21 cellular contexts compared by ENCODE assay signal in genomic region chr14:34344318-34344717, GRCh38.
DNase-seq lines count a peak whose midpoint lies in the region; ATAC-seq, FAIRE-seq and TF ChIP-seq lines count a peak whose summit lies in the region.
"Had no signal": no experiment of that assay in that cellular context is flagged by ENCODE, and none has a peak within 500 bp of the region (broad histone marks: within the 10 kb centered on the region; RNA-seq: fewer than 3 reads in every experiment).

No MANE protein-coding gene starts in this region.

- RAD21 ChIA-PET in GM12878 (lab: Charles Lee; ENCODE audit: unreplicated experiment), result interaction anchor here (1.0 kb wide), 1 partner anchor 12 kb away, joined by 3 read pairs; no protein-coding TSS in a partner anchor

- CTCF ChIA-PET in HEK293 (lab: Yijun Ruan, JAX), result interaction anchor here (0.9 to 1.0 kb wide), 2 partner anchors 12 to 21 kb away, joined by 4 to 6 read pairs; no protein-coding TSS in a partner anchor
- CTCF ChIA-PET in GM12878 (lab: Yijun Ruan, JAX), result interaction anchor here (0.8 to 2.8 kb wide), 4 partner anchors 10 to 21 kb away, joined by 3 to 11 read pairs (median 5); no protein-coding TSS in a partner anchor

- no TSS peak for BruUV-seq in GM12878 (replicated peaks; lab: Mats Ljungman, UMichigan)

- DNase-seq in GM12891 (ENCODE audit: insufficient read length, low spot score) (no peak), MV-4-11 (lab: John Stamatoyannopoulos, UW) (peak; percentile 24), GM12878 (ENCODE audit: low read depth, low spot score) (no peak), NOMO-1 (lab: John Stamatoyannopoulos, UW; ENCODE audit: unreplicated experiment in 2 of 2) (no peak)
- DNase-seq in stimulated activated CD4-positive, alpha-beta T cell treated with anti-CD3 and anti-CD28 coated beads, Interleukin-12 subunit alpha, Interleukin-12 subunit beta, amount 100 ng/mL, for 4 hours, result no peak
- DNase-seq: 8988T; CD4-positive, alpha-beta memory T cell; DMS153; DMS79; GDM1; HCEC 1CT; HFFc6; IMR-90 had no signal

- H3K4me1 ChIP-seq in HEK293 (ENCODE audit: control insufficient read depth, insufficient read depth, low read length) (no peaks in the 10 kb centered on the region), GM12878 (ENCODE audit: control insufficient read depth, insufficient read depth, low read length) (no peaks in the 10 kb centered on the region)

- FAIRE-seq in GM12891 (lab: Jason Lieb, UNC) (peak; percentile 23), GM12878 (lab: Jason Lieb, UNC) (no peak)
- FAIRE-seq: GM19239, H54, HTR-8/SVneo, K562 had no signal

- intact Hi-C loops in GM12878 (cut with micrococcal nuclease; ENCODE audit: unreplicated experiment), result no loop called here

- peak; percentile 79 for ATAC-seq in GM12878
- ATAC-seq in HG03521 (IDR thresholded peaks at IDR 0.05; ENCODE audit: unreplicated experiment), result no peak
- ATAC-seq: GM23338, K562 had no signal

- 26% methylated on average over 5 of the region's 5 CpGs for WGBS in GM12878 (ENCODE audit: insufficient coverage, insufficient replicate concordance, low lambda C conversion rate, missing lambda C conversion rate)

- TF ChIP-seq POLR2A in GM12891 (IDR thresholded peaks at IDR 0.05; ENCODE audit: low read depth, low read length) (no peak), GM12878 (IDR thresholded peaks at IDR 0.05; ENCODE audit: low read depth, low read length) (no peak)

- POLR2A ChIA-PET in HEK293 (lab: Yijun Ruan, JAX) (no interaction called here), GM12878 (lab: Charles Lee) (no interaction called here)

- no peak for TF ChIP-seq EP300 in GM12878 (IDR thresholded peaks at IDR 0.05; ENCODE audit: borderline replicate concordance in 1 of 2, control insufficient read depth in 1 of 2, low read depth in 2 of 2, low read length in 2 of 2)

- H3K4me3 ChIP-seq in HEK293 (ENCODE audit: low read depth, low read length) (no peak overlapping the region), GM12878 (no peak overlapping the region)
- H3K4me3 ChIP-seq: BLaER1, GM23338, K562 had no signal

- H4K20me1 ChIP-seq in GM12878 (ENCODE audit: control insufficient read depth, insufficient read depth), result no peaks in the 10 kb centered on the region
- H4K20me1 ChIP-seq: BLaER1 had no signal

- in situ Hi-C loops in GM12878 (cut with MboI), result loop anchor here (25.0 kb wide), 1 partner anchor 1068 kb away; the partner anchor contains the start of gene NFKBIA

- SMC1A ChIA-PET in GM12878 (lab: Charles Lee; ENCODE audit: uncharacterized antibody, unreplicated experiment), result interaction anchor here (0.6 to 1.8 kb wide), 4 partner anchors 8 to 50 kb away, joined by 3 to 9 read pairs (median 4); no protein-coding TSS in a partner anchor

- H3K27ac ChIP-seq in HEK293 (ENCODE audit: extremely low read depth, low read depth, low read length), result no peak overlapping the region
- no peak overlapping the region for H3K27ac ChIP-seq in GM12878 (ENCODE audit: control insufficient read depth, insufficient read depth)
- H3K27ac ChIP-seq: BLaER1 had no signal

- no peaks in the 10 kb centered on the region for H3K79me2 ChIP-seq in GM12878 (ENCODE audit: control insufficient read depth, insufficient read depth, low read length)

- no peaks in the 10 kb centered on the region for H3K27me3 ChIP-seq in GM12878 (replicated peaks in 1 of 2; ENCODE audit: control insufficient read depth in 2 of 2, insufficient read depth in 2 of 2, low read length in 1 of 2)
- H3K27me3 ChIP-seq: BLaER1 had no signal

- TF ChIP-seq CTCF in HEK293 (tag by site-specific recombination; IDR thresholded peaks at IDR 0.05) (no peak), GM12878 (IDR thresholded peaks at IDR 0.05 in 2 of 3, conservative IDR thresholded peaks at IDR 0.05 in 1 of 3; ENCODE audit: control insufficient read depth in 2 of 3, extremely low read depth in 1 of 3, insufficient read depth in 1 of 3, low read depth in 3 of 3, low read length in 3 of 3) (no peak)

- TF ChIP-seq RAD21 in GM12878 (IDR thresholded peaks at IDR 0.05; ENCODE audit: insufficient read depth, low read depth, low read length), result no peak

- H2AFZ ChIP-seq in GM12878 (ENCODE audit: control insufficient read depth, low read depth, low read length), result no peak overlapping the region; the same call in 1 of the 2 replicates
- H2AFZ ChIP-seq: GM23338 had no signal

- H3K9ac ChIP-seq in GM12878 (ENCODE audit: control insufficient read depth, insufficient read depth, low read length), result no peak overlapping the region
- H3K9ac ChIP-seq: BLaER1 had no signal

- H3K9me3 ChIP-seq in HEK293 (ENCODE audit: control insufficient read depth, insufficient read depth, low read depth, low read length), result no peaks in the 10 kb centered on the region
- H3K9me3 ChIP-seq in GM12878 (replicated peaks; ENCODE audit: control insufficient read depth, insufficient read depth, low read length), result peaks cover 2% of the 10 kb centered on the region; the same call in 1 of the 3 replicates

- H3K4me2 ChIP-seq in GM12878 (ENCODE audit: control insufficient read depth, insufficient read depth), result no peak overlapping the region
- H3K4me2 ChIP-seq: BLaER1, GM23338 had no signal

- H3K36me3 ChIP-seq in HEK293 (ENCODE audit: control insufficient read depth in 2 of 2, insufficient read depth in 1 of 2, low read length in 2 of 2) (no peaks in the 10 kb centered on the region), GM12878 (ENCODE audit: control insufficient read depth in 2 of 2, insufficient read depth in 2 of 2, low read length in 1 of 2) (no peaks in the 10 kb centered on the region)
- H3K36me3 ChIP-seq: BLaER1 had no signal

TF ChIP-seq in GM12891, 5 proteins besides CTCF, POLR2A, EP300 and RAD21:
- TF ChIP-seq TAF1 (IDR thresholded peaks at IDR 0.05; ENCODE audit: low read depth, low read length) (no peak), SPI1 (IDR thresholded peaks at IDR 0.05; ENCODE audit: low read depth, low read length) (peak; percentile 46; the same call in 1 of the 2 replicates)

TF ChIP-seq in HEK293, 187 proteins besides CTCF, POLR2A, EP300 and RAD21:
- TF ChIP-seq ZNF549 (tag by site-specific recombination; IDR thresholded peaks at IDR 0.05) (peak; percentile 44; the same call in 1 of the 2 replicates), ZFP41 (tag by site-specific recombination; IDR thresholded peaks at IDR 0.05; ENCODE audit: borderline replicate concordance) (no peak), BCL11B (tag by site-specific recombination; IDR thresholded peaks at IDR 0.05; ENCODE audit: low read depth) (no peak), OSR2 (tag by site-specific recombination; IDR thresholded peaks at IDR 0.05) (no peak), ZSCAN5A (tag by site-specific recombination; IDR thresholded peaks at IDR 0.05) (no peak)

TF ChIP-seq in GM12878, 131 proteins besides CTCF, POLR2A, EP300 and RAD21 (continues in another document):
- TF ChIP-seq PKNOX1 (IDR thresholded peaks at IDR 0.05), result peak; percentile 91
- no peak for TF ChIP-seq PML (IDR thresholded peaks at IDR 0.05; ENCODE audit: low read length)
- TF ChIP-seq ZBED1 (IDR thresholded peaks at IDR 0.05; ENCODE audit: borderline replicate concordance), result no peak
- TF ChIP-seq IRF5 (IDR thresholded peaks at IDR 0.05; ENCODE audit: borderline replicate concordance), result no peak
- no peak for TF ChIP-seq TCF12 (IDR thresholded peaks at IDR 0.05; ENCODE audit: low read depth, low read length)
- peak; percentile 35; the same call in 1 of the 2 replicates for TF ChIP-seq MTA2 (IDR thresholded peaks at IDR 0.05; ENCODE audit: low read depth)
- no peak for TF ChIP-seq KDM1A (IDR thresholded peaks at IDR 0.05; ENCODE audit: borderline replicate concordance)
- no peak for TF ChIP-seq SMAD1 (IDR thresholded peaks at IDR 0.05; ENCODE audit: low read depth, partially characterized antibody)
- peak; percentile 43 for TF ChIP-seq PBX3 (IDR thresholded peaks at IDR 0.05; ENCODE audit: insufficient replicate concordance, low read depth, low read length)
- TF ChIP-seq CHD2 (IDR thresholded peaks at IDR 0.05; ENCODE audit: borderline replicate concordance, low read depth, low read length), result no peak
- 0 out of 4 replicates have a peak, but pooled peaks of 1 of the 2 experiments have one; percentile 6 for TF ChIP-seq BHLHE40 (IDR thresholded peaks at IDR 0.05; ENCODE audit: borderline replicate concordance in 1 of 2, low read depth in 2 of 2, low read length in 1 of 2)
- no peak for TF ChIP-seq NR2C1 (IDR thresholded peaks at IDR 0.05)
- TF ChIP-seq GATAD2B (conservative IDR thresholded peaks at IDR 0.05; ENCODE audit: low read depth), result no peak
- peak; percentile 74; the same call in 1 of the 2 replicates for TF ChIP-seq SPI1 (IDR thresholded peaks at IDR 0.05; ENCODE audit: borderline replicate concordance, insufficient read depth, low read depth, low read length)
